ENCODE assay signal across 1 cellular context in genomic region chr14:55158412-55158811, GRCh38.
A peak's percentile ranks its signal among the peaks of the same experiment; 100 is the strongest.
TF ChIP-seq lines count a peak whose summit lies in the region.

No MANE protein-coding gene starts in this region.

TF ChIP-seq in IMR-90, 13 proteins besides CTCF, POLR2A, EP300 and RAD21:
- TF ChIP-seq RFX5 (IDR thresholded peaks at IDR 0.05; ENCODE audit: low read depth, low read length) = no peak
- no peak for TF ChIP-seq SMC3 (IDR thresholded peaks at IDR 0.05; ENCODE audit: low read depth, low read length)
- no peak for TF ChIP-seq MXI1 (IDR thresholded peaks at IDR 0.05; ENCODE audit: borderline replicate concordance, low read depth, low read length)
- TF ChIP-seq MAFK (IDR thresholded peaks at IDR 0.05; ENCODE audit: low read depth, low read length) = peak; percentile 97
- TF ChIP-seq USF2 (IDR thresholded peaks at IDR 0.05; ENCODE audit: low read depth, low read length) = no peak
- no peak for TF ChIP-seq RCOR1 (IDR thresholded peaks at IDR 0.05; ENCODE audit: insufficient replicate concordance, low read length)
- TF ChIP-seq CHD1 (IDR thresholded peaks at IDR 0.05; ENCODE audit: low read depth, low read length) = no peak
